9 cellular contexts compared by ENCODE assay signal in the genomic region with DNA sequence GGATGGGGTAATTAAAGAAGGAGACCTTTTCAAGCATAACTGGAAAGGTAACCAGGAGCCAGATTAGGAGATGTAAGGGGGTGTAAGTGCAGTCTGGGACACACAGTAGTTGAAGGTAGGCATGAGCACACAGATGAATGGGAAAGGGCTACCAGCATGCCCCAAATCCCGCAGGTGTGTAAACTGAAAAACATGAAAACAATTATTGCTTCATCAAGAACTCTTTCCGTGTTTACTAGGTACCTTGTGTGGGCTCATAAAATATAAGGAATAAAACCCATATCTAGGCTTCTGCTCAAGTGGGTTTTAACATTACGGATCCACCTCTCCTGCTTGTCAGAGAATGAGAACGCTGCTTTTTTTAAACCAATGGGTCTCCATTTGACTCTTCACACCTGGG. TPM values are rescaled to one million over a fixed set of nuclear protein-coding genes. Genes with fewer than 3 reads are reported as not detected.
DNase-seq lines count a peak whose midpoint lies in the region; ATAC-seq, FAIRE-seq and TF ChIP-seq lines count a peak whose summit lies in the region.
"Had no signal": no experiment of that assay in that cellular context is flagged by ENCODE, and none has a peak within 500 bp of the region (broad histone marks: within the 10 kb centered on the region; RNA-seq: fewer than 3 reads in every experiment).

No MANE protein-coding gene starts in this region.

- no peak for DNase-seq in A549 (ENCODE audit: low read depth in 1 of 2, low spot score in 1 of 2)
- DNase-seq in breast epithelium (ENCODE audit: low spot score in 2 of 2) = no peak
- DNase-seq in G401 (ENCODE audit: low spot score) = no peak
- DNase-seq in COLO829 (ENCODE audit: low spot score) = no peak
- no peak for DNase-seq in GM12891 (ENCODE audit: insufficient read length, low spot score)
- no peak for DNase-seq in mesenteric fat pad (ENCODE audit: low spot score)

- WGBS in A549 (ENCODE audit: missing lambda C conversion rate) = 63% methylated on average over 4 of the region's 4 CpGs

- H3K36me3 ChIP-seq in HUES48 (ENCODE audit: control insufficient read depth, insufficient read depth, low read length) (peaks cover 3% of the 10 kb centered on the region; the same call in 1 of the 2 replicates), breast epithelium (no peaks in the 10 kb centered on the region), mucosa of rectum (ENCODE audit: control insufficient read depth in 2 of 2, insufficient read depth in 2 of 2, low read length in 2 of 2) (no peaks in the 10 kb centered on the region)

- TF ChIP-seq RAD21 in A549 (conservative IDR thresholded peaks at IDR 0.05 in 1 of 2, IDR thresholded peaks at IDR 0.05 in 1 of 2) = no peak

- in situ Hi-C loops in G401 (cut with HindIII; ENCODE audit: low sequenced_read_pairs) = no loop called here

- no peak for TF ChIP-seq EP300 in A549 (IDR thresholded peaks at IDR 0.05)

- peaks cover 17% of the 10 kb centered on the region for H3K4me1 ChIP-seq in A549
- H3K4me1 ChIP-seq in HUES48 (ENCODE audit: control insufficient read depth, insufficient read depth, low read length) = peaks cover 28% of the 10 kb centered on the region
- H3K4me1 ChIP-seq in breast epithelium = peaks cover 0 to 6% of the 10 kb centered on the region in 2 donors
- peaks cover 5 to 8% of the 10 kb centered on the region in 2 donors for H3K4me1 ChIP-seq in mucosa of rectum (ENCODE audit: control insufficient read depth in 2 of 2, insufficient read depth in 2 of 2, low read length in 2 of 2)

- H3K9me3 ChIP-seq in A549 (no peaks in the 10 kb centered on the region), HUES48 (ENCODE audit: control insufficient read depth, insufficient read depth, low read length) (no peaks in the 10 kb centered on the region), breast epithelium (no peaks in the 10 kb centered on the region), mucosa of rectum (ENCODE audit: control insufficient read depth in 2 of 2, low read length in 2 of 2) (no peaks in the 10 kb centered on the region)

- intact Hi-C loops in breast epithelium (cut with DNase I; ENCODE audit: low total_unique reads) = no loop called here

- TF ChIP-seq POLR2A in A549 (IDR thresholded peaks at IDR 0.05; ENCODE audit: low read length) = no peak
- TF ChIP-seq POLR2A in breast epithelium (IDR thresholded peaks at IDR 0.05) = no peak
- no peak for TF ChIP-seq POLR2A in GM12891 (IDR thresholded peaks at IDR 0.05; ENCODE audit: low read depth, low read length)

- POLR2A ChIA-PET in A549 (lab: Yijun Ruan, JAX) = interaction anchor here (1.7 kb wide), 1 partner anchor 13 kb away, joined by 13 read pairs; no protein-coding TSS in a partner anchor

- ATAC-seq in A549 = no peak

- CTCF ChIA-PET in A549 (lab: Yijun Ruan, JAX) = interaction anchor here (1.1 kb wide), 1 partner anchor 33 kb away, joined by 3 read pairs; no protein-coding TSS in a partner anchor

- FAIRE-seq in A549 (lab: Jason Lieb, UNC) (no peak), GM12891 (lab: Jason Lieb, UNC) (no peak)
- FAIRE-seq: endometrium had no signal

- H3K9ac ChIP-seq in HUES48 (ENCODE audit: low read depth, low read length) (no peak overlapping the region), mucosa of rectum (ENCODE audit: low read depth in 1 of 2, low read length in 2 of 2) (no peak overlapping the region)

- H3K27ac ChIP-seq in A549 = peak overlapping the region; percentile 92 to 93; a peak in 5 of 6 replicates
- H3K27ac ChIP-seq in HUES48 (ENCODE audit: low read depth, low read length) = no peak overlapping the region
- no peak overlapping the region for H3K27ac ChIP-seq in breast epithelium
- no peak overlapping the region for H3K27ac ChIP-seq in mucosa of rectum (ENCODE audit: low read depth in 2 of 2, low read length in 2 of 2)

- TF ChIP-seq CTCF in A549 (IDR thresholded peaks at IDR 0.05) (no peak), breast epithelium (IDR thresholded peaks at IDR 0.05) (no peak)

- peak overlapping the region; percentile 97 for H3K4me2 ChIP-seq in A549

- no peaks in the 10 kb centered on the region for H3K27me3 ChIP-seq in HUES48 (ENCODE audit: control insufficient read depth, insufficient read depth, low read length)
- no peaks in the 10 kb centered on the region for H3K27me3 ChIP-seq in breast epithelium
- no peaks in the 10 kb centered on the region for H3K27me3 ChIP-seq in mucosa of rectum (ENCODE audit: control insufficient read depth in 2 of 2, insufficient read depth in 2 of 2, low read length in 2 of 2)

- H3K4me3 ChIP-seq in A549 = peak overlapping the region; percentile 79
- H3K4me3 ChIP-seq in HUES48 (ENCODE audit: low read depth, low read length) = peak overlapping the region; percentile 94
- peak overlapping the region; percentile 69 to 95 (median 95) for H3K4me3 ChIP-seq in breast epithelium
- peak overlapping the region; percentile 77 to 86 for H3K4me3 ChIP-seq in mucosa of rectum (ENCODE audit: low read length in 2 of 2)

TF ChIP-seq in A549, 52 proteins besides CTCF, POLR2A, EP300 and RAD21:
- TF ChIP-seq CEBPB (IDR thresholded peaks at IDR 0.05) = 0 out of 4 replicates have a peak, but pooled peaks of 1 of the 2 experiments have one; percentile 8
- no peak for TF ChIP-seq MAFK (IDR thresholded peaks at IDR 0.05; ENCODE audit: partially characterized antibody)
- no peak for TF ChIP-seq ZFP36 (IDR thresholded peaks at IDR 0.05; ENCODE audit: borderline replicate concordance, partially characterized antibody)
- TF ChIP-seq, protein P1, sequence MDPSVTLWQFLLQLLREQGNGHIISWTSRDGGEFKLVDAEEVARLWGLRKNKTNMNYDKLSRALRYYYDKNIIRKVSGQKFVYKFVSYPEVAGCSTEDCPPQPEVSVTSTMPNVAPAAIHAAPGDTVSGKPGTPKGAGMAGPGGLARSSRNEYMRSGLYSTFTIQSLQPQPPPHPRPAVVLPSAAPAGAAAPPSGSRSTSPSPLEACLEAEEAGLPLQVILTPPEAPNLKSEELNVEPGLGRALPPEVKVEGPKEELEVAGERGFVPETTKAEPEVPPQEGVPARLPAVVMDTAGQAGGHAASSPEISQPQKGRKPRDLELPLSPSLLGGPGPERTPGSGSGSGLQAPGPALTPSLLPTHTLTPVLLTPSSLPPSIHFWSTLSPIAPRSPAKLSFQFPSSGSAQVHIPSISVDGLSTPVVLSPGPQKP (IDR thresholded peaks at IDR 0.05; ENCODE audit: low read depth, low read length) = no peak
- TF ChIP-seq, protein P2, sequence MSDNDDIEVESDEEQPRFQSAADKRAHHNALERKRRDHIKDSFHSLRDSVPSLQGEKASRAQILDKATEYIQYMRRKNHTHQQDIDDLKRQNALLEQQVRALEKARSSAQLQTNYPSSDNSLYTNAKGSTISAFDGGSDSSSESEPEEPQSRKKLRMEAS (IDR thresholded peaks at IDR 0.05) = no peak

TF ChIP-seq in GM12891, 5 proteins besides CTCF, POLR2A, EP300 and RAD21:
- TF ChIP-seq PAX5 (IDR thresholded peaks at IDR 0.05; ENCODE audit: insufficient read depth, low read length, severe bottlenecking) = no peak
- no peak for TF ChIP-seq SPI1 (IDR thresholded peaks at IDR 0.05; ENCODE audit: low read depth, low read length)
- TF ChIP-seq POU2F2 (IDR thresholded peaks at IDR 0.05; ENCODE audit: low read depth, low read length) = no peak
- no peak for TF ChIP-seq TAF1 (IDR thresholded peaks at IDR 0.05; ENCODE audit: low read depth, low read length)
- TF ChIP-seq POLR2AphosphoS5 (IDR thresholded peaks at IDR 0.05; ENCODE audit: low read depth, low read length) = no peak

RNA-seq across cellular contexts. Expression of a gene that starts 1.1 kb away (rescaled TPM):
- polyA plus RNA-seq in A549 (2011; rRNA removed) = 119 and 130 TPM in 2 replicates
- 71.1 and 77.3 TPM in 2 replicates for polyA plus RNA-seq in A549 (2012; cell fraction: cytosol; rRNA removed)
- 61.4 and 77.6 TPM in 2 replicates for polyA plus RNA-seq in A549 (2012; cell fraction: nucleus; rRNA removed)
- 49.9 to 51.8 TPM (median 51.2 TPM) in 3 replicates for polyA plus RNA-seq in A549 (2017; fragmentation: RNase III; extraction: RNeasy Plus Mini Kit Qiagen cat#74134 plus additional on column Dnase treatment)
- 77.7 and 109 TPM in 2 replicates for polyA minus RNA-seq in A549 (2011; rRNA and poly(A)+ RNA removed)
- 10 to 100 TPM; 61.3 to 81.9 (median 78.6) TPM for total RNA-seq in breast epithelium
- 77.0 and 113 TPM in 2 replicates for total RNA-seq in G401 (2014; rRNA removed; shearing (Covaris generic))
- 65.6 TPM for polyA plus RNA-seq in GM12891 (2012; ENCODE audit: low read depth, missing spikeins)
- total RNA-seq in mesenteric fat pad = 98.6 TPM

RNA-seq across cellular contexts. Expression of a gene that starts 41.3 kb away (rescaled TPM):
- polyA plus RNA-seq in A549 (2011; rRNA removed) (20.7 and 23.5 TPM in 2 replicates), A549 (2017; fragmentation: RNase III; extraction: RNeasy Plus Mini Kit Qiagen cat#74134 plus additional on column Dnase treatment) (10.5 to 11.2 TPM (median 10.7 TPM) in 3 replicates)
- 11.8 and 13.8 TPM in 2 replicates for polyA plus RNA-seq in A549 (2012; cell fraction: cytosol; rRNA removed)
- 6.2 and 10.4 TPM in 2 replicates for polyA plus RNA-seq in A549 (2012; cell fraction: nucleus; rRNA removed)
- 12.9 and 13.8 TPM in 2 replicates for polyA minus RNA-seq in A549 (2011; rRNA and poly(A)+ RNA removed)
- total RNA-seq in breast epithelium (10 to 100 TPM; 29.5 to 31.2 (median 29.8) TPM), mesenteric fat pad (28.8 TPM)
- total RNA-seq in G401 (2014; rRNA removed; shearing (Covaris generic)) = 17.0 and 44.9 TPM in 2 replicates
- polyA plus RNA-seq in GM12891 (2012; ENCODE audit: low read depth, missing spikeins) = 19.2 TPM

Comparison
In these comparisons a context has a peak if more than half of its experiments do, and no peak if none do; other contexts are left out.
1. H3K27ac ChIP-seq: peak in A549 (2 of 2); none in HUES48 (single experiment), breast epithelium (0 of 2) and mucosa of rectum (0 of 2).
2. Peak in every context shown above with its lines, with median percentiles within 50 percentile points of each other: H3K4me3 ChIP-seq.